ENCODE assay signal across 11 cellular contexts in the genomic region with DNA sequence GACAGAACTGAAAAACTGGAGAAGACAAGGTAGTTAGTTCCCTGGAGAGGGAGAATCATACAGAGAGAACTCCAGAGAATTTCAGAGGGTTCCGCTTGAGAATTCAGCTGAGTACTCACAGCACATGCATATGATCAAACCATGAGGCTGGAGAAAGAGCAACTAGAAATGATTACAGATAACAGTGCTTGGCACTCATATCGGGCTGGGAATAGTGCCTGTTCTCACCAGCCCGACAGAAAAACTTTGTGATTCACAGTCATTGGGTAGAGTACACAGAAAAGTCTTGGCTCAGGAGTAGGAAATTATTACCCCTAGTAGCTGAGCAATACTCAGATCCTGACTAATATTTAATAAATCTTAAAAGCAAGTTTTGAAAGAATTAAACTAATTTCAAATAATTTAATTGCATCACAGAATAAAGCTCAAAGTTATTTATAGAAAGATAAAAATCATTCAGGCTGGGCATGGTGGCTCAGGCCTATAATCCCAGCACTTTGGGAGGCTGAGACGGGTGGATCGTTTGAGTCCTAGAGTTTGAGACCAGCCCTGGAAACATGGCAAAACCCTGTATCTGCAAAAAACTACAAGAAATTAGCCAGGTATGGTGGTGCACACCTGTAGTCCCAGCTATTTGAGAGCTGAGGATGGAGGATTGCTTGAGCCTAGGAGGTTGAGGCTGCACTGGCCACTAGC. TPM values are rescaled to one million over a fixed set of nuclear protein-coding genes. Genes with fewer than 3 reads are reported as not detected.
DNase-seq lines count a peak whose midpoint lies in the region; ATAC-seq and TF ChIP-seq lines count a peak whose summit lies in the region.
"Had no signal": no experiment of that assay in that cellular context is flagged by ENCODE, and none has a peak within 500 bp of the region (broad histone marks: within the 10 kb centered on the region; RNA-seq: fewer than 3 reads in every experiment).

No MANE protein-coding gene starts in this region.

- intact Hi-C loops in Right ventricle myocardium superior (cut with DNase I): no loop called here

- peak; percentile 48 for DNase-seq in GM03348 (ENCODE audit: low spot score)
- no peak for DNase-seq in WTC11 (ENCODE audit: low spot score)
- DNase-seq in Right ventricle myocardium superior: peak; percentile 44
- no peak for DNase-seq in HPDE6-E6E7 (ENCODE audit: extremely low spot score)
- DNase-seq in MV-4-11 (lab: John Stamatoyannopoulos, UW): no peak
- no peak for DNase-seq in T-helper 9 cell
- DNase-seq in G401 (ENCODE audit: low spot score): no peak
- DNase-seq: activated T-cell treated with anti-CD3 and anti-CD28 coated beads, Interleukin-2, amount 50 U/mL, for 4 hours; CD4-positive, alpha-beta T cell had no signal

- H3K27me3 ChIP-seq in rectal smooth muscle tissue (ENCODE audit: control insufficient read depth, insufficient read depth, low read length): no peaks in the 10 kb centered on the region

- no peak for TF ChIP-seq CTCF in WTC11 (IDR thresholded peaks at IDR 0.05)

- no peak overlapping the region for H3K4me3 Mint-ChIP-seq in WTC11
- H3K4me3 Mint-ChIP-seq: activated T-cell treated with anti-CD3 and anti-CD28 coated beads, Interleukin-2, amount 50 U/mL, for 4 hours; CD4-positive, alpha-beta T cell; central memory CD8-positive, alpha-beta T cell had no signal

- ATAC-seq in WTC11: no peak
- peak; percentile 93 for ATAC-seq in Right ventricle myocardium superior (ENCODE audit: poor library complexity)
- ATAC-seq: activated T-cell treated with anti-CD3 and anti-CD28 coated beads, Interleukin-2, amount 50 U/mL, for 4 hours had no signal

- H3K27ac ChIP-seq in rectal smooth muscle tissue (ENCODE audit: low read depth, low read length): peak overlapping the region; percentile 7

- POLR2A ChIA-PET in WTC11 (lab: Charles Lee): no interaction called here

- H3K4me1 ChIP-seq in rectal smooth muscle tissue (ENCODE audit: control insufficient read depth, insufficient read depth, low read length): no peaks in the 10 kb centered on the region

- no peak overlapping the region for H3K4me3 ChIP-seq in rectal smooth muscle tissue (ENCODE audit: low read length)

- H3K9ac ChIP-seq in rectal smooth muscle tissue (ENCODE audit: low read length): no peak overlapping the region

- H3K9me3 Mint-ChIP-seq in WTC11: no peaks in the 10 kb centered on the region
- H3K9me3 Mint-ChIP-seq: activated T-cell treated with anti-CD3 and anti-CD28 coated beads, Interleukin-2, amount 50 U/mL, for 4 hours; CD4-positive, alpha-beta T cell; central memory CD8-positive, alpha-beta T cell had no signal

- no peaks in the 10 kb centered on the region for H3K27me3 Mint-ChIP-seq in WTC11 (ENCODE audit: low read depth)
- H3K27me3 Mint-ChIP-seq: CD4-positive, alpha-beta T cell; central memory CD8-positive, alpha-beta T cell had no signal

- peaks cover 24% of the 10 kb centered on the region for H3K4me1 Mint-ChIP-seq in WTC11

- H3K27ac Mint-ChIP-seq in WTC11: peak overlapping the region; percentile 44; the same call in 1 of the 2 replicates
- H3K27ac Mint-ChIP-seq: CD4-positive, alpha-beta T cell had no signal

- H3K36me3 ChIP-seq in rectal smooth muscle tissue (ENCODE audit: control insufficient read depth, insufficient read depth, low read length): no peaks in the 10 kb centered on the region

- CTCF ChIA-PET in WTC11 (lab: Charles Lee): no interaction called here

- in situ Hi-C loops in G401 (cut with HindIII; ENCODE audit: low sequenced_read_pairs): no loop called here

- no peaks in the 10 kb centered on the region for H3K36me3 Mint-ChIP-seq in WTC11

TF ChIP-seq in WTC11, 78 proteins besides CTCF, POLR2A, EP300 and RAD21:
- no peak for TF ChIP-seq ZNF532 (CRISPR knock-in tag; IDR thresholded peaks at IDR 0.05; ENCODE audit: borderline replicate concordance)
- TF ChIP-seq, protein P1, sequence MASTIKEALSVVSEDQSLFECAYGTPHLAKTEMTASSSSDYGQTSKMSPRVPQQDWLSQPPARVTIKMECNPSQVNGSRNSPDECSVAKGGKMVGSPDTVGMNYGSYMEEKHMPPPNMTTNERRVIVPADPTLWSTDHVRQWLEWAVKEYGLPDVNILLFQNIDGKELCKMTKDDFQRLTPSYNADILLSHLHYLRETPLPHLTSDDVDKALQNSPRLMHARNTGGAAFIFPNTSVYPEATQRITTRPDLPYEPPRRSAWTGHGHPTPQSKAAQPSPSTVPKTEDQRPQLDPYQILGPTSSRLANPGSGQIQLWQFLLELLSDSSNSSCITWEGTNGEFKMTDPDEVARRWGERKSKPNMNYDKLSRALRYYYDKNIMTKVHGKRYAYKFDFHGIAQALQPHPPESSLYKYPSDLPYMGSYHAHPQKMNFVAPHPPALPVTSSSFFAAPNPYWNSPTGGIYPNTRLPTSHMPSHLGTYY (CRISPR knock-in tag; IDR thresholded peaks at IDR 0.05): no peak
- TF ChIP-seq, protein P2, sequence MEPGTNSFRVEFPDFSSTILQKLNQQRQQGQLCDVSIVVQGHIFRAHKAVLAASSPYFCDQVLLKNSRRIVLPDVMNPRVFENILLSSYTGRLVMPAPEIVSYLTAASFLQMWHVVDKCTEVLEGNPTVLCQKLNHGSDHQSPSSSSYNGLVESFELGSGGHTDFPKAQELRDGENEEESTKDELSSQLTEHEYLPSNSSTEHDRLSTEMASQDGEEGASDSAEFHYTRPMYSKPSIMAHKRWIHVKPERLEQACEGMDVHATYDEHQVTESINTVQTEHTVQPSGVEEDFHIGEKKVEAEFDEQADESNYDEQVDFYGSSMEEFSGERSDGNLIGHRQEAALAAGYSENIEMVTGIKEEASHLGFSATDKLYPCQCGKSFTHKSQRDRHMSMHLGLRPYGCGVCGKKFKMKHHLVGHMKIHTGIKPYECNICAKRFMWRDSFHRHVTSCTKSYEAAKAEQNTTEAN (CRISPR knock-in tag; IDR thresholded peaks at IDR 0.05): no peak
- TF ChIP-seq SMAD3 (CRISPR knock-in tag; IDR thresholded peaks at IDR 0.05; ENCODE audit: borderline replicate concordance): no peak
- no peak for TF ChIP-seq ZNF232 (CRISPR knock-in tag; IDR thresholded peaks at IDR 0.05)

RNA-seq across cellular contexts. Expression of gene WDPCP, which starts 6.9 kb away (rescaled TPM):
- total RNA-seq in WTC11 (2021): 7.3 to 11.6 TPM (median 10.9 TPM) in 3 replicates
- total RNA-seq in Right ventricle myocardium superior: 12.8 TPM
- total RNA-seq in G401 (2014; rRNA removed; shearing (Covaris generic)): 13.8 and 15.3 TPM in 2 replicates

RNA-seq across cellular contexts. Expression of gene MDH1, which starts 7.3 kb away (rescaled TPM):
- total RNA-seq in WTC11 (2021): 255 to 268 TPM (median 259 TPM) in 3 replicates
- total RNA-seq in Right ventricle myocardium superior: 1,328 TPM
- 510 and 523 TPM in 2 replicates for total RNA-seq in G401 (2014; rRNA removed; shearing (Covaris generic))

Comparison
In these comparisons a context has a peak if more than half of its experiments do, and no peak if none do; other contexts are left out.
1. DNase-seq: peak in GM03348 (single experiment) and Right ventricle myocardium superior (single experiment); none in WTC11 (single experiment), HPDE6-E6E7 (single experiment), MV-4-11 (single experiment), T-helper 9 cell (single experiment) and G401 (single experiment).